ENCODE assay signal across 8 cellular contexts in genomic region chr2:85843543-85843942, GRCh38. TPM values are rescaled to one million over a fixed set of nuclear protein-coding genes. Genes with fewer than 3 reads are reported as not detected.
DNase-seq lines count a peak whose midpoint lies in the region; ATAC-seq and TF ChIP-seq lines count a peak whose summit lies in the region.

No MANE protein-coding gene starts in this region.

- intact Hi-C loops in Caco-2 (cut with micrococcal nuclease; ENCODE audit: unreplicated experiment), result no loop called here
- intact Hi-C loops in activated T-helper 2 cell treated with anti-CD3 and anti-CD28 coated beads, Interferon-gamma antibody, Interleukin-2, Interleukin-4, amounts not matched to agents 10 μg/mL and 5 μg/mL and 100 μg/mL, durations not matched to agents 14 hours and 24 hours and 36 hours (cut with micrococcal nuclease), result no loop called here

- peaks cover 13% of the 10 kb centered on the region; the same call in 1 of the 2 replicates for H3K9me3 ChIP-seq in Caco-2

- H3K27me3 Mint-ChIP-seq in Caco-2 (ENCODE audit: insufficient read depth, unreplicated experiment), result no peaks in the 10 kb centered on the region
- H3K27me3 Mint-ChIP-seq in activated T-helper 2 cell treated with anti-CD3 and anti-CD28 coated beads, Interferon-gamma antibody, Interleukin-2, Interleukin-4, amounts not matched to agents 10 μg/mL and 5 μg/mL and 100 μg/mL, durations not matched to agents 14 hours and 24 hours and 36 hours (ENCODE audit: low read depth), result no peaks in the 10 kb centered on the region

- no peak overlapping the region for H3K4me3 Mint-ChIP-seq in Caco-2 (ENCODE audit: unreplicated experiment)
- no peak overlapping the region for H3K4me3 Mint-ChIP-seq in activated T-helper 2 cell treated with anti-CD3 and anti-CD28 coated beads, Interferon-gamma antibody, Interleukin-2, Interleukin-4, amounts not matched to agents 10 μg/mL and 5 μg/mL and 100 μg/mL, durations not matched to agents 14 hours and 24 hours and 36 hours (ENCODE audit: low read depth)

- DNase-seq in Caco-2 (peak in 1 of 2 experiments; percentile 34), HT1080 (ENCODE audit: low read depth) (peak; percentile 21), myocyte (ENCODE audit: low read depth) (peak; percentile 12)
- DNase-seq in activated T-cell treated with anti-CD3 and anti-CD28 coated beads, Interleukin-2, amount 50 U/mL, for 48 hours, result peak; percentile 65 to 68
- DNase-seq in activated T-helper 2 cell treated with anti-CD3 and anti-CD28 coated beads, Interferon-gamma antibody, Interleukin-2, Interleukin-4, amounts not matched to agents 10 μg/mL and 5 μg/mL and 100 μg/mL, durations not matched to agents 14 hours and 24 hours and 36 hours (ENCODE audit: low spot score), result no peak

- no peak overlapping the region for H3K27ac Mint-ChIP-seq in Caco-2 (ENCODE audit: unreplicated experiment)
- no peak overlapping the region for H3K27ac Mint-ChIP-seq in activated T-helper 2 cell treated with anti-CD3 and anti-CD28 coated beads, Interferon-gamma antibody, Interleukin-2, Interleukin-4, amounts not matched to agents 10 μg/mL and 5 μg/mL and 100 μg/mL, durations not matched to agents 14 hours and 24 hours and 36 hours

- CTCF ChIA-PET in Caco-2 (lab: Charles Lee), result no interaction called here

- peak; percentile 35 to 55 for TF ChIP-seq CTCF in Caco-2 (IDR thresholded peaks at IDR 0.05; ENCODE audit: insufficient read depth in 1 of 2, low read depth in 1 of 2, low read length in 1 of 2, severe bottlenecking in 1 of 2, unreplicated experiment in 1 of 2)

- no peaks in the 10 kb centered on the region for H3K4me1 Mint-ChIP-seq in Caco-2 (ENCODE audit: low read depth, unreplicated experiment)
- peaks cover 4% of the 10 kb centered on the region for H3K4me1 Mint-ChIP-seq in activated T-helper 2 cell treated with anti-CD3 and anti-CD28 coated beads, Interferon-gamma antibody, Interleukin-2, Interleukin-4, amounts not matched to agents 10 μg/mL and 5 μg/mL and 100 μg/mL, durations not matched to agents 14 hours and 24 hours and 36 hours (ENCODE audit: low read depth)

- H3K4me3 ChIP-seq in Caco-2 (ENCODE audit: low read depth, low read length), result no peak overlapping the region

- BruUV-seq in Caco-2 (replicated peaks; lab: Mats Ljungman, UMichigan), result no TSS peak

- H3K27me3 ChIP-seq in Caco-2 (replicated peaks; ENCODE audit: control insufficient read depth, insufficient read depth, low read length), result no peaks in the 10 kb centered on the region

- no peaks in the 10 kb centered on the region for H3K36me3 ChIP-seq in Caco-2 (ENCODE audit: control insufficient read depth, insufficient read depth, low read length)

- H3K4me1 ChIP-seq in Caco-2, result no peaks in the 10 kb centered on the region

- H3K9me3 Mint-ChIP-seq in Caco-2 (ENCODE audit: unreplicated experiment), result peaks cover 9% of the 10 kb centered on the region
- H3K9me3 Mint-ChIP-seq in activated T-helper 2 cell treated with anti-CD3 and anti-CD28 coated beads, Interferon-gamma antibody, Interleukin-2, Interleukin-4, amounts not matched to agents 10 μg/mL and 5 μg/mL and 100 μg/mL, durations not matched to agents 14 hours and 24 hours and 36 hours, result peaks cover 8% of the 10 kb centered on the region

- POLR2A ChIA-PET in Caco-2 (lab: Charles Lee), result no interaction called here

- H3K36me3 Mint-ChIP-seq in Caco-2 (ENCODE audit: insufficient read depth, unreplicated experiment), result no peaks in the 10 kb centered on the region
- peaks cover 87% of the 10 kb centered on the region for H3K36me3 Mint-ChIP-seq in activated T-helper 2 cell treated with anti-CD3 and anti-CD28 coated beads, Interferon-gamma antibody, Interleukin-2, Interleukin-4, amounts not matched to agents 10 μg/mL and 5 μg/mL and 100 μg/mL, durations not matched to agents 14 hours and 24 hours and 36 hours (ENCODE audit: low read depth)

- ATAC-seq in HG02571 (IDR thresholded peaks at IDR 0.05; ENCODE audit: unreplicated experiment) (no peak), GM18858 (IDR thresholded peaks at IDR 0.05; ENCODE audit: unreplicated experiment) (no peak), GM21447 (IDR thresholded peaks at IDR 0.05; ENCODE audit: unreplicated experiment) (no peak)

RNA-seq across cellular contexts. Expression of gene ST3GAL5, which starts 45.2 kb away (rescaled TPM):
- 3.4 and 4.1 TPM in 2 replicates for total RNA-seq in Caco-2 (2022)
- total RNA-seq in HT1080 (2014; rRNA removed; shearing (Covaris generic)), result 1.2 TPM in 2 replicates
- polyA plus RNA-seq in HT1080 (2015; cell fraction: cytosol; rRNA removed), result 2.0 and 2.9 TPM in 2 replicates
- 2.4 and 2.5 TPM in 2 replicates for polyA plus RNA-seq in HT1080 (2015; cell fraction: nucleus; rRNA removed)
- total RNA-seq in myocyte, result 46.9 and 68.8 TPM in 2 replicates
- polyA plus RNA-seq in myocyte (2012), result 13.8 TPM
- 13.8 and 15.7 TPM in 2 replicates for total RNA-seq in activated T-helper 2 cell treated with anti-CD3 and anti-CD28 coated beads, Interferon-gamma antibody, Interleukin-2, Interleukin-4, amounts not matched to agents 10 μg/mL and 5 μg/mL and 100 μg/mL, durations not matched to agents 14 hours and 24 hours and 36 hours
